Comparison of ENCODE assay signal across 11 cellular contexts in the genomic region with DNA sequence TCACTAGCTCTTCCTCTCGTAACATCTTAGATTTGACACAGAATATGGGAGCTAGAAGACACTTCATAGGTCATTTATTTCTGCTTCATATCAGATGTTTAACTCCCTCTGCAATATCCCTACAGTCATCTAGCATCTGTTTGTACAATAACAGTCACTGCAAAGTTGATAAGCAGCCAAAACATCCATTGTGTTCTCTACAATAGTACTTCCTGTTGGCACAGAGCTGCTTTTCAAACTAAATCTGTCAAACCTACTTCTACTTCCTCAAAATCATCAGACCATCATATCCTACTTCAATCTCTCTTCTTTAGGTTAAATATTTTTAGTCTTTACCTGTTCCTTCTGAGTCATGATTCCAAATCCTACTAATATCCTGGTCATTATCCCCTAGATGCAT.
DNase-seq lines count a peak whose midpoint lies in the region; ATAC-seq lines count a peak whose summit lies in the region.
"Had no signal": no experiment of that assay in that cellular context is flagged by ENCODE, and none has a peak within 500 bp of the region (broad histone marks: within the 10 kb centered on the region; RNA-seq: fewer than 3 reads in every experiment).

No MANE protein-coding gene starts in this region.

- H3K27me3 Mint-ChIP-seq in stimulated activated naive B cell treated with anti-CD40 and anti-IgM and Interleukin-4, amounts not matched to agents 10 μg/mL and 1 μg/mL and 100 μg/mL, for 72 hours: peaks cover 5 to 10% of the 10 kb centered on the region in 2 donors
- peaks cover 18% of the 10 kb centered on the region for H3K27me3 Mint-ChIP-seq in stimulated activated naive CD8-positive, alpha-beta T cell treated with anti-CD3 and anti-CD28 coated beads, Interleukin-15, amount 100 ng/mL, for 72 hours

- no peaks in the 10 kb centered on the region for H3K36me3 Mint-ChIP-seq in stimulated activated naive B cell treated with anti-CD40 and anti-IgM and Interleukin-4, amounts not matched to agents 10 μg/mL and 1 μg/mL and 100 μg/mL, for 72 hours

- H3K27ac Mint-ChIP-seq in stimulated activated naive B cell treated with anti-CD40 and anti-IgM and Interleukin-4, amounts not matched to agents 10 μg/mL and 1 μg/mL and 100 μg/mL, for 72 hours: peak overlapping the region; percentile 88
- no peak overlapping the region for H3K27ac Mint-ChIP-seq in stimulated activated naive CD8-positive, alpha-beta T cell treated with anti-CD3 and anti-CD28 coated beads, Interleukin-15, amount 100 ng/mL, for 72 hours

- ATAC-seq in Right ventricle myocardium superior (ENCODE audit: poor library complexity): peak; percentile 34
- peak; percentile 94 for ATAC-seq in HG03342 (IDR thresholded peaks at IDR 0.05; ENCODE audit: unreplicated experiment)
- ATAC-seq in stimulated activated naive B cell treated with anti-CD40 and anti-IgM and Interleukin-4, amounts not matched to agents 10 μg/mL and 1 μg/mL and 100 μg/mL, for 72 hours (replicated peaks): peak; percentile 97 to 99
- no peak for ATAC-seq in stimulated activated naive CD8-positive, alpha-beta T cell treated with anti-CD3 and anti-CD28 coated beads, Interleukin-15, amount 100 ng/mL, for 72 hours

- H3K9me3 Mint-ChIP-seq in stimulated activated naive B cell treated with anti-CD40 and anti-IgM and Interleukin-4, amounts not matched to agents 10 μg/mL and 1 μg/mL and 100 μg/mL, for 72 hours: peaks cover 0 to 2% of the 10 kb centered on the region in 2 donors
- H3K9me3 Mint-ChIP-seq in stimulated activated naive CD8-positive, alpha-beta T cell treated with anti-CD3 and anti-CD28 coated beads, Interleukin-15, amount 100 ng/mL, for 72 hours: no peaks in the 10 kb centered on the region

- H3K4me1 Mint-ChIP-seq in stimulated activated naive B cell treated with anti-CD40 and anti-IgM and Interleukin-4, amounts not matched to agents 10 μg/mL and 1 μg/mL and 100 μg/mL, for 72 hours: peaks cover 9 to 18% of the 10 kb centered on the region in 2 donors
- H3K4me1 Mint-ChIP-seq in stimulated activated naive CD8-positive, alpha-beta T cell treated with anti-CD3 and anti-CD28 coated beads, Interleukin-15, amount 100 ng/mL, for 72 hours: no peaks in the 10 kb centered on the region

- peak overlapping the region; percentile 64 for H3K4me3 Mint-ChIP-seq in stimulated activated naive B cell treated with anti-CD40 and anti-IgM and Interleukin-4, amounts not matched to agents 10 μg/mL and 1 μg/mL and 100 μg/mL, for 72 hours
- no peak overlapping the region for H3K4me3 Mint-ChIP-seq in stimulated activated naive CD8-positive, alpha-beta T cell treated with anti-CD3 and anti-CD28 coated beads, Interleukin-15, amount 100 ng/mL, for 72 hours

- intact Hi-C loops in Right ventricle myocardium superior (cut with DNase I): no loop called here
- intact Hi-C loops in cardiac septum (cut with DNase I): no loop called here

- DNase-seq in Right ventricle myocardium superior: no peak
- no peak for DNase-seq in cardiac septum (ENCODE audit: low spot score)
- DNase-seq in RPMI8226: peak; percentile 23
- DNase-seq in stimulated activated naive B cell treated with anti-CD40 and anti-IgM and Interleukin-4, amounts not matched to agents 10 μg/mL and 1 μg/mL and 100 μg/mL, for 72 hours: no peak
- DNase-seq in NCI-H1930 (lab: John Stamatoyannopoulos, UW): no peak
- DNase-seq in stimulated activated naive CD8-positive, alpha-beta T cell treated with anti-CD3 and anti-CD28 coated beads, Interleukin-15, amount 100 ng/mL, for 72 hours: no peak
- no peak for DNase-seq in NCI-H226
- DNase-seq: activated CD4-positive, alpha-beta T cell treated with anti-CD3 and anti-CD28 coated beads, Interleukin-2, amount 50 U/mL, for 4 hours; NCI-H1436 treated with DMSO at 0.1 percent for 48 hours; transverse colon had no signal

Comparison
In these comparisons a context has a peak if more than half of its experiments do, and no peak if none do; other contexts are left out.
1. H3K4me3 Mint-ChIP-seq: peak in stimulated activated naive B cell treated with anti-CD40 and anti-IgM and Interleukin-4, amounts not matched to agents 10 μg/mL and 1 μg/mL and 100 μg/mL, for 72 hours (2 of 2); none in stimulated activated naive CD8-positive, alpha-beta T cell treated with anti-CD3 and anti-CD28 coated beads, Interleukin-15, amount 100 ng/mL, for 72 hours (0 of 2).